ENCODE assay signal across 17 cellular contexts in genomic region chr6:38209291-38209865, GRCh38.
DNase-seq lines count a peak whose midpoint lies in the region; TF ChIP-seq lines count a peak whose summit lies in the region.
"Had no signal": no experiment of that assay in that cellular context is flagged by ENCODE, and none has a peak within 500 bp of the region (broad histone marks: within the 10 kb centered on the region; RNA-seq: fewer than 3 reads in every experiment).

No MANE protein-coding gene starts in this region.

- no peak for TF ChIP-seq RAD21 in neural cell (conservative IDR thresholded peaks at IDR 0.05)

- H3K9ac ChIP-seq in KMS-11: no peak overlapping the region
- H3K9ac ChIP-seq in neural cell (ENCODE audit: low read length): no peak overlapping the region

- H3K79me2 ChIP-seq in KMS-11 (ENCODE audit: insufficient read depth, low read depth) (no peaks in the 10 kb centered on the region), neural cell (replicated peaks; ENCODE audit: insufficient read depth, low read length) (no peaks in the 10 kb centered on the region)

- H3K27me3 ChIP-seq in KMS-11 (ENCODE audit: insufficient read depth, low read depth): no peaks in the 10 kb centered on the region
- no peaks in the 10 kb centered on the region for H3K27me3 ChIP-seq in neural cell (ENCODE audit: insufficient read depth, low read depth, low read length)
- H3K27me3 ChIP-seq: breast epithelium had no signal

- H4K20me1 ChIP-seq in KMS-11 (ENCODE audit: insufficient read depth) (no peaks in the 10 kb centered on the region), neural cell (ENCODE audit: insufficient read depth) (no peaks in the 10 kb centered on the region)

- H3K36me3 ChIP-seq in KMS-11 (ENCODE audit: insufficient read depth): no peaks in the 10 kb centered on the region
- H3K36me3 ChIP-seq in neural cell (ENCODE audit: insufficient read depth, low read length): no peaks in the 10 kb centered on the region
- H3K36me3 ChIP-seq: breast epithelium, thoracic aorta had no signal

- peaks cover 7% of the 10 kb centered on the region for H3K4me1 ChIP-seq in KMS-11 (ENCODE audit: low read depth, poor library complexity, severe bottlenecking)

- H3K9me3 ChIP-seq in neural cell (ENCODE audit: low read length): no peaks in the 10 kb centered on the region
- H3K9me3 ChIP-seq: breast epithelium, thoracic aorta had no signal

- H2AFZ ChIP-seq in KMS-11 (ENCODE audit: low read depth) (no peak overlapping the region), neural cell (ENCODE audit: low read depth, low read length) (no peak overlapping the region)

- H3K4me2 ChIP-seq in KMS-11 (0 out of 2 replicates have a peak overlapping the region, but pooled peaks have one; percentile 10), neural cell (ENCODE audit: low read length) (no peak overlapping the region)

- H3K27ac ChIP-seq in KMS-11 (no peak overlapping the region), neural cell (ENCODE audit: low read length) (no peak overlapping the region)
- H3K27ac ChIP-seq: breast epithelium, thoracic aorta had no signal

- no peak for TF ChIP-seq EP300 in neural cell (conservative IDR thresholded peaks at IDR 0.05; ENCODE audit: poor library complexity, severe bottlenecking)

- TF ChIP-seq CTCF in GM12865 (IDR thresholded peaks at IDR 0.05; ENCODE audit: insufficient read depth, low read depth, low read length, missing control alignments) (no peak), KMS-11 (conservative IDR thresholded peaks at IDR 0.05; ENCODE audit: low read depth, low read length) (no peak), choroid plexus epithelial cell (conservative IDR thresholded peaks at IDR 0.05; ENCODE audit: low read depth, low read length) (no peak), neural cell (IDR thresholded peaks at IDR 0.05; ENCODE audit: poor library complexity, severe bottlenecking) (no peak)

- H3K4me3 ChIP-seq in GM12865 (ENCODE audit: low read depth, low read length): no peak overlapping the region
- no peak overlapping the region for H3K4me3 ChIP-seq in KMS-11 (IDR thresholded peaks at IDR 0.05; ENCODE audit: insufficient read depth, low read depth, low read length)
- H3K4me3 ChIP-seq in choroid plexus epithelial cell (ENCODE audit: low read depth, low read length): no peak overlapping the region
- peak overlapping the region; percentile 46 for H3K4me3 ChIP-seq in neural cell (ENCODE audit: low read length)
- H3K4me3 ChIP-seq: breast epithelium, thoracic aorta had no signal

- no peaks in the 10 kb centered on the region for H3K9me2 ChIP-seq in neural cell (ENCODE audit: insufficient read depth, low read length)

- peak; percentile 31 for DNase-seq in GM12865 (ENCODE audit: low read depth)
- DNase-seq in choroid plexus epithelial cell (ENCODE audit: low read depth): peak; percentile 87
- DNase-seq in activated gamma-delta T cell treated with Interleukin-2 at 50 U/mL for 16 hours: no peak
- no peak for DNase-seq in NCI-H2107 (lab: John Stamatoyannopoulos, UW)
- DNase-seq in NCI-H128 (lab: John Stamatoyannopoulos, UW; ENCODE audit: unreplicated experiment): no peak
- DNase-seq in occipital lobe (lab: John Stamatoyannopoulos, UW): no peak
- DNase-seq: activated CD4-positive, alpha-beta T cell treated with anti-CD3 and anti-CD28 coated beads for 1 hour; CD4-positive, alpha-beta T cell; cortex of kidney; GDM1; NCI-H187 treated with DMSO at 0.1 percent for 48 hours; NCI-H2227 treated with DMSO at 0.1 percent for 48 hours; NCI-H774 had no signal

- no peaks in the 10 kb centered on the region for H3F3A ChIP-seq in neural cell (ENCODE audit: insufficient read depth, low read length, poor library complexity, severe bottlenecking)

TF ChIP-seq in neural cell, 6 proteins besides CTCF, POLR2A, EP300 and RAD21:
- TF ChIP-seq SMC3 (conservative IDR thresholded peaks at IDR 0.05; ENCODE audit: poor library complexity) (no peak), TAF1 (IDR thresholded peaks at IDR 0.05; ENCODE audit: low read depth) (no peak), MXI1 (conservative IDR thresholded peaks at IDR 0.05; ENCODE audit: poor library complexity, severe bottlenecking) (no peak), POLR2AphosphoS5 (IDR thresholded peaks at IDR 0.05) (no peak), EZH2 (IDR thresholded peaks at IDR 0.05; ENCODE audit: borderline replicate concordance, insufficient read depth, low read length, poor library complexity, severe bottlenecking) (no peak)
- TF ChIP-seq, protein P1, sequence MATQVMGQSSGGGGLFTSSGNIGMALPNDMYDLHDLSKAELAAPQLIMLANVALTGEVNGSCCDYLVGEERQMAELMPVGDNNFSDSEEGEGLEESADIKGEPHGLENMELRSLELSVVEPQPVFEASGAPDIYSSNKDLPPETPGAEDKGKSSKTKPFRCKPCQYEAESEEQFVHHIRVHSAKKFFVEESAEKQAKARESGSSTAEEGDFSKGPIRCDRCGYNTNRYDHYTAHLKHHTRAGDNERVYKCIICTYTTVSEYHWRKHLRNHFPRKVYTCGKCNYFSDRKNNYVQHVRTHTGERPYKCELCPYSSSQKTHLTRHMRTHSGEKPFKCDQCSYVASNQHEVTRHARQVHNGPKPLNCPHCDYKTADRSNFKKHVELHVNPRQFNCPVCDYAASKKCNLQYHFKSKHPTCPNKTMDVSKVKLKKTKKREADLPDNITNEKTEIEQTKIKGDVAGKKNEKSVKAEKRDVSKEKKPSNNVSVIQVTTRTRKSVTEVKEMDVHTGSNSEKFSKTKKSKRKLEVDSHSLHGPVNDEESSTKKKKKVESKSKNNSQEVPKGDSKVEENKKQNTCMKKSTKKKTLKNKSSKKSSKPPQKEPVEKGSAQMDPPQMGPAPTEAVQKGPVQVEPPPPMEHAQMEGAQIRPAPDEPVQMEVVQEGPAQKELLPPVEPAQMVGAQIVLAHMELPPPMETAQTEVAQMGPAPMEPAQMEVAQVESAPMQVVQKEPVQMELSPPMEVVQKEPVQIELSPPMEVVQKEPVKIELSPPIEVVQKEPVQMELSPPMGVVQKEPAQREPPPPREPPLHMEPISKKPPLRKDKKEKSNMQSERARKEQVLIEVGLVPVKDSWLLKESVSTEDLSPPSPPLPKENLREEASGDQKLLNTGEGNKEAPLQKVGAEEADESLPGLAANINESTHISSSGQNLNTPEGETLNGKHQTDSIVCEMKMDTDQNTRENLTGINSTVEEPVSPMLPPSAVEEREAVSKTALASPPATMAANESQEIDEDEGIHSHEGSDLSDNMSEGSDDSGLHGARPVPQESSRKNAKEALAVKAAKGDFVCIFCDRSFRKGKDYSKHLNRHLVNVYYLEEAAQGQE (IDR thresholded peaks at IDR 0.05; ENCODE audit: borderline replicate concordance): no peak
TF ChIP-seq in neural cell: peak in this region for 0.

Comparison
In these comparisons a context has a peak if more than half of its experiments do, and no peak if none do; other contexts are left out.
1. DNase-seq: peak in GM12865 (single experiment) and choroid plexus epithelial cell (single experiment); none in activated gamma-delta T cell treated with Interleukin-2 at 50 U/mL for 16 hours (single experiment), NCI-H2107 (single experiment), NCI-H128 (single experiment) and occipital lobe (single experiment).